ENCODE assay signal across 11 cellular contexts in the genomic region with DNA sequence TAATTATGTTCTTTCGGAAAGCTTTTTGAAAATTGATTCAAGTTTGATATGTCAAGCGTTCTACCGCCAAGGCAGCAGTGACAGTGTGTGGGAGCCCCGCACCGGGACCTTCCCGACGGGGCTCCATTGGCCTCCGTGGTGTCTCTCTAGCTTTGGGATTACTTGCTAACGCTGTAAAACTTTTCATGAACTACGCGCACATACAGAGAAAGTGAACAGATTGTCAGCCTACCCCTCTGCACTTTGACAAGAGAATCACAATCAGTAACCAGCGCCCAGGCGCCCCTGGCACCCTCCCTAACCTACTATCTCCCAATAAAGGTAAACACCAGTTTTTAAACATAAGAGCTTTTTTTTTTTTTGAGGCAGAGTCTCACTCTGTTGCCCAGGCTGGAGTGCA.
"Had no signal": no experiment of that assay in that cellular context is flagged by ENCODE, and none has a peak within 500 bp of the region (broad histone marks: within the 10 kb centered on the region; RNA-seq: fewer than 3 reads in every experiment).

No MANE protein-coding gene starts in this region.

- H3K36me3 ChIP-seq: HAP-1 had no signal

- DNase-seq: GM23248, GOT3, H7, H9, HCEC 1CT, HFFc6 had no signal

- H3K4me3 Mint-ChIP-seq: GM23338, H9, HFFc6 had no signal

- H3K4me1 ChIP-seq: HAP-1 had no signal

- H3K4me3 ChIP-seq: GM23248, GM23338, HAP-1 had no signal

- FAIRE-seq: H1, H54 had no signal

- H3K9ac ChIP-seq: GM23248 had no signal

- H3K27ac Mint-ChIP-seq: GM23338, HFFc6 had no signal

- H3K27ac ChIP-seq: GM23248 had no signal

- H3K9me3 ChIP-seq: HAP-1 had no signal

- H3K9me3 Mint-ChIP-seq: GM23338, H9, HFFc6 had no signal

- ATAC-seq: GM23338, HCT116 had no signal
